Comparison of ENCODE assay signal across 31 cellular contexts in the genomic region with DNA sequence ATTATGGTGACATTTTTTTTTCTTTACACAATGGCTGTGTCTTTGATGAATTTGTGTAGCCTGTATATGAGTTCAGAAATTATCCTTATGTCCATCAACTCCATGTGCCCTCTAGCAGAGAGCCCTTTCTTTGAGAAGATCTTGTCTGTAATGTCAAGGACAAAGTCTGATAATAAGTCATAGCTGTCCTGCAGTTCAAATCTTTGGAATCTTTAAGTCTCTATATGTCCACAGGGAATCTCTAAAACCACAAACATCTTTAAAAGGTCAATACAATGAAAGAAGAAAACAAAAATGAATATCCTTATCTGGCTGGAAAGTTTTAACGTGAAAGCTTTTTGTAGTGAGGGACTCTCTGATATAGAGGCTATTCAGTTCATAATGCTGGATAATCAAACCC.
"Had no signal": no experiment of that assay in that cellular context is flagged by ENCODE, and none has a peak within 500 bp of the region (broad histone marks: within the 10 kb centered on the region; RNA-seq: fewer than 3 reads in every experiment).

No MANE protein-coding gene starts in this region.

- ATAC-seq: activated CD8-positive, alpha-beta T cell treated with anti-CD3 and anti-CD28 coated beads for 36 hours; activated naive CD4-positive, alpha-beta T cell treated with anti-CD3 and anti-CD28 coated beads, Interleukin-2, amount 50 U/mL, for 72 hours; activated T-cell treated with anti-CD3 and anti-CD28 coated beads, Interleukin-2, amount 50 U/mL, for 4 hours; activated T-cell treated with anti-CD3 and anti-CD28 coated beads, Interleukin-2, amount 50 U/mL, for 72 hours; activated T-helper 17 cell treated with anti-CD3 and anti-CD28 coated beads, Interleukin-2, amount 50 U/mL, for 72 hours had no signal

- H3K9me3 ChIP-seq: adrenal gland had no signal

- H3K4me1 ChIP-seq: adrenal gland had no signal

- H3K27me3 ChIP-seq: adrenal gland, cardiac muscle cell had no signal

- H3K4me3 ChIP-seq: adrenal gland, cardiac muscle cell had no signal

- DNase-seq: activated B cell treated with CpG ODN at 0.5 μM for 24 hours; activated CD4-positive, alpha-beta memory T cell treated with anti-CD3 and anti-CD28 coated beads for 36 hours; activated CD4-positive, alpha-beta T cell treated with anti-CD3 and anti-CD28 coated beads for 4 hours; activated CD4-positive, alpha-beta T cell treated with anti-CD3 and anti-CD28 coated beads, Interleukin-2, amount 10 ng/mL, durations not matched to agents 24 days and 14 days; activated CD4-positive, alpha-beta T cell treated with anti-CD3 and anti-CD28 coated beads, Interleukin-2, amount 50 U/mL, for 1 hour; activated CD4-positive, alpha-beta T cell treated with anti-CD3 and anti-CD28 coated beads, Interleukin-2, amount 50 U/mL, for 4 hours; activated CD4-positive, CD25-positive, alpha-beta regulatory T cell treated with anti-CD3 and anti-CD28 coated beads, Interleukin-2, amount 50 U/mL, for 72 hours; activated CD8-positive, alpha-beta memory T cell treated with anti-CD3 and anti-CD28 coated beads, Interleukin-2, amount 50 U/mL, for 4 hours; activated CD8-positive, alpha-beta T cell treated with anti-CD3 and anti-CD28 coated beads for 36 hours; activated effector memory CD4-positive, alpha-beta T cell treated with anti-CD3 and anti-CD28 coated beads, Interleukin-2, amount 50 U/mL, for 16 hours; activated gamma-delta T cell treated with Interleukin-2 at 50 U/mL for 16 hours; activated naive CD4-positive, alpha-beta T cell; activated naive CD4-positive, alpha-beta T cell treated with anti-CD3 and anti-CD28 coated beads for 36 hours; activated naive CD4-positive, alpha-beta T cell treated with anti-CD3 and anti-CD28 coated beads, Interleukin-2, amount 50 U/mL, for 16 hours; activated naive CD8-positive, alpha-beta T cell treated with anti-CD3 and anti-CD28 coated beads for 36 hours; activated T-cell treated with anti-CD3 and anti-CD28 coated beads for 4 hours; activated T-cell treated with anti-CD3 and anti-CD28 coated beads, Interleukin-2, amount 50 U/mL, for 1 hour; activated T-cell treated with anti-CD3 and anti-CD28 coated beads, Interleukin-2, amount 50 U/mL, for 4 hours; activated T-cell treated with anti-CD3 and anti-CD28 coated beads, Interleukin-2, amount 50 U/mL, for 72 hours; adrenal gland; amniotic stem cell; aorta; caudate nucleus; cerebellar nuclear complex; T-helper 1 cell; T-helper 2 cell; T-helper 9 cell had no signal

- H3K36me3 ChIP-seq: adrenal gland, cardiac muscle cell had no signal

- H3K27ac ChIP-seq: adrenal gland, cardiac muscle cell, VCaP had no signal
